14 cellular contexts compared by ENCODE assay signal in the genomic region with DNA sequence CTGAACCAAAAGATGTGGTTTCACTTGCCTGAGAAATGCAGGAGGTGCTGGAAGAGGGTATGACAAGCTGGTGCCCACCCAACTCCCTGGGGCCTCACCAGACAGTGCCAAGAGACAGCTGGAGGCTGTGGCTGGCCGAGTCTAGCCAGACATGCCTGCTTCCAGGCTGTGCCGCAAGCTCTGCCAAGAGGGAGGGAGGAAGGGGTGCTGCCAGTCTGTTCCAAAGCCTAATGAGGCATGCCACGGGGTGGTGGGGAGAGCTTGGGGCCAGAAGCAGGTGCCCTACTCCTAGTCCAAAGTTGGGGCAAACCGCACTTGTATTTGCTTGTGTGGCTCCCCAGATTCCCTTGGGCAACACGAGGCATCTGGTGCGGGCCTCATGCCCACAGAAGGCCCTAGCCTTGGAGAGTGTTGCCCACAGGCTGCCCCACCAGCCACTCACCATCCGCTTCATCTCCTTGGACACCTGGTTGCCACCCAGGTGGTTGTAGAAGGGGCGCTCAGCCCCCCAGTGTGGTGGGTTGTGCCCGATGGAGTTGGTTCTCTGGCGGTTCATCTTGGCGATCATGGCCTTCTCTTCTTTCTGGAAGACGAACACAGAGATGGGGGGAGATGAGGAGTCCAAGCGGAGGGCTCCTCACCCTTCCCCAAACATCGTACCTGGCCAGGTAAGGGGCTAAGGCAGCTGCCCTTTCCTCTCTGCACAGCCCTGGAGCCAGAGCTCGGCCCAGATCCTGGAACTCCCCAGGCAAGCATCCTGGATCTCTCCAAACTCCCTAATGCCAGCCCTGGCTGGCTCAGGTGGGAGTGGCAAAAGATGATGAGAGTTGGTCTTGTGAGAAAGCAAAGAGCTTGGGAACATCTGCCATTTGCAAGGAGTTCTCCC.
"Had no signal": no experiment of that assay in that cellular context is flagged by ENCODE, and none has a peak within 500 bp of the region (broad histone marks: within the 10 kb centered on the region; RNA-seq: fewer than 3 reads in every experiment).

No MANE protein-coding gene starts in this region.

- H3K4me3 ChIP-seq: colonic mucosa, gastrocnemius medialis, hepatocyte, lung, sigmoid colon had no signal

- H3K9me3 ChIP-seq: colonic mucosa, gastrocnemius medialis, sigmoid colon had no signal

- H3K27me3 ChIP-seq: colonic mucosa, gastrocnemius medialis, sigmoid colon had no signal

- H3K27ac ChIP-seq: colonic mucosa, gastrocnemius medialis, hepatocyte had no signal

- H3K4me1 ChIP-seq: colonic mucosa, gastrocnemius medialis had no signal

- H3K79me2 ChIP-seq: hepatocyte had no signal

- H2AFZ ChIP-seq: hepatocyte had no signal

- DNase-seq: activated CD4-positive, alpha-beta T cell treated with anti-CD3 and anti-CD28 coated beads, Interleukin-2, amount 10 ng/mL, durations not matched to agents 24 days and 14 days; activated naive CD4-positive, alpha-beta T cell; colonic mucosa; effector memory CD4-positive, alpha-beta T cell; gastrocnemius medialis; kidney glomerular epithelial cell; sigmoid colon; stimulated activated CD4-positive, alpha-beta T cell treated with anti-CD3 and anti-CD28 coated beads, Interleukin-4, amount 100 ng/mL, for 1 hour; stimulated activated CD8-positive, alpha-beta memory T cell treated with anti-CD3 and anti-CD28 coated beads, Interleukin-4, amount 100 ng/mL, for 48 hours; stimulated activated naive CD8-positive, alpha-beta T cell treated with anti-CD3 and anti-CD28 coated beads, Interleukin-15, Interleukin-2, amounts not matched to agents 100 U/mL and 50 U/mL, for 24 hours had no signal

- H3K36me3 ChIP-seq: colonic mucosa, gastrocnemius medialis had no signal

- H3K4me2 ChIP-seq: hepatocyte had no signal

- ATAC-seq: gastrocnemius medialis; naive thymus-derived CD8-positive, alpha-beta T cell; stimulated activated naive CD8-positive, alpha-beta T cell treated with anti-CD3 and anti-CD28 coated beads, Interleukin-15, Interleukin-2, amounts not matched to agents 100 U/mL and 50 U/mL, for 24 hours; WTC11 had no signal
